2 cellular contexts compared by ENCODE assay signal in the genomic region with DNA sequence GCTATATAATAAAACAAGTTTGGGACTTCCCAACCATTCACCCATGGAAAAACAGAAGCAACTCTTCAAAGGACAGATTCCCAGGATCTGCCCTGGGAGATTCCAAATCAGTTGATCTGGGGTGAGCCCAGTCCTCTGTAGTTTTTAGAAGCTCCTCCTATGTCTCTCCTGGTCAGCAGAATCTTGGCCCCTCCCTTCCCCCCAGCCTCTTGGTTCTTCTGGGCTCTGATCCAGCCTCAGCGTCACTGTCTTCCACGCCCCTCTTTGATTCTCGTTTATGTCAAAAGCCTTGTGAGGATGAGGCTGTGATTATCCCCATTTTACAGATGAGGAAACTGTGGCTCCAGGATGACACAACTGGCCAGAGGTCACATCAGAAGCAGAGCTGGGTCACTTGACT.
A peak's percentile ranks its signal among the peaks of the same experiment; 100 is the strongest.
TF ChIP-seq lines count a peak whose summit lies in the region.

No MANE protein-coding gene starts in this region.

TF ChIP-seq in H1, 55 proteins besides CTCF, POLR2A, EP300 and RAD21:
- TF ChIP-seq PHF8 (conservative IDR thresholded peaks at IDR 0.05; ENCODE audit: low read depth, low read length) = no peak
- no peak for TF ChIP-seq SRF (IDR thresholded peaks at IDR 0.05; ENCODE audit: low read depth, low read length)
- TF ChIP-seq KDM1A (IDR thresholded peaks at IDR 0.05; ENCODE audit: borderline replicate concordance, low read length) = peak; percentile 12; the same call in 1 of the 2 replicates
- no peak for TF ChIP-seq SAP30 (IDR thresholded peaks at IDR 0.05; ENCODE audit: insufficient read depth, insufficient replicate concordance, low read length)
- TF ChIP-seq BCL11A (IDR thresholded peaks at IDR 0.05; ENCODE audit: low read depth in 2 of 2, low read length in 2 of 2) = no peak

TF ChIP-seq in HepG2, 621 proteins besides CTCF, POLR2A, EP300 and RAD21:
- TF ChIP-seq ZNF33B (CRISPR knock-in tag; IDR thresholded peaks at IDR 0.05) (no peak), NFIC (IDR thresholded peaks at IDR 0.05; ENCODE audit: low read length) (no peak), TP53 (CRISPR knock-in tag; conservative IDR thresholded peaks at IDR 0.05) (no peak), KDM6A (CRISPR knock-in tag; IDR thresholded peaks at IDR 0.05; ENCODE audit: low read depth) (no peak), CENPX (CRISPR knock-in tag; IDR thresholded peaks at IDR 0.05) (no peak), ZNF629 (CRISPR knock-in tag; conservative IDR thresholded peaks at IDR 0.05) (peak; percentile 79), ATF1 (CRISPR knock-in tag; IDR thresholded peaks at IDR 0.05) (no peak), MATR3 (CRISPR knock-in tag; IDR thresholded peaks at IDR 0.05) (no peak)
- TF ChIP-seq, protein P1, sequence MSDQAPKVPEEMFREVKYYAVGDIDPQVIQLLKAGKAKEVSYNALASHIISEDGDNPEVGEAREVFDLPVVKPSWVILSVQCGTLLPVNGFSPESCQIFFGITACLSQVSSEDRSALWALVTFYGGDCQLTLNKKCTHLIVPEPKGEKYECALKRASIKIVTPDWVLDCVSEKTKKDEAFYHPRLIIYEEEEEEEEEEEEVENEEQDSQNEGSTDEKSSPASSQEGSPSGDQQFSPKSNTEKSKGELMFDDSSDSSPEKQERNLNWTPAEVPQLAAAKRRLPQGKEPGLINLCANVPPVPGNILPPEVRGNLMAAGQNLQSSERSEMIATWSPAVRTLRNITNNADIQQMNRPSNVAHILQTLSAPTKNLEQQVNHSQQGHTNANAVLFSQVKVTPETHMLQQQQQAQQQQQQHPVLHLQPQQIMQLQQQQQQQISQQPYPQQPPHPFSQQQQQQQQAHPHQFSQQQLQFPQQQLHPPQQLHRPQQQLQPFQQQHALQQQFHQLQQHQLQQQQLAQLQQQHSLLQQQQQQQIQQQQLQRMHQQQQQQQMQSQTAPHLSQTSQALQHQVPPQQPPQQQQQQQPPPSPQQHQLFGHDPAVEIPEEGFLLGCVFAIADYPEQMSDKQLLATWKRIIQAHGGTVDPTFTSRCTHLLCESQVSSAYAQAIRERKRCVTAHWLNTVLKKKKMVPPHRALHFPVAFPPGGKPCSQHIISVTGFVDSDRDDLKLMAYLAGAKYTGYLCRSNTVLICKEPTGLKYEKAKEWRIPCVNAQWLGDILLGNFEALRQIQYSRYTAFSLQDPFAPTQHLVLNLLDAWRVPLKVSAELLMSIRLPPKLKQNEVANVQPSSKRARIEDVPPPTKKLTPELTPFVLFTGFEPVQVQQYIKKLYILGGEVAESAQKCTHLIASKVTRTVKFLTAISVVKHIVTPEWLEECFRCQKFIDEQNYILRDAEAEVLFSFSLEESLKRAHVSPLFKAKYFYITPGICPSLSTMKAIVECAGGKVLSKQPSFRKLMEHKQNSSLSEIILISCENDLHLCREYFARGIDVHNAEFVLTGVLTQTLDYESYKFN (CRISPR knock-in tag; conservative IDR thresholded peaks at IDR 0.05) = no peak
TF ChIP-seq in HepG2: peak in this region for 1.
